In genomic region chr5:65359569-65359968, GRCh38 we compare ENCODE assay signal across 20 cellular contexts.
"Had no signal": no experiment of that assay in that cellular context is flagged by ENCODE, and none has a peak within 500 bp of the region (broad histone marks: within the 10 kb centered on the region; RNA-seq: fewer than 3 reads in every experiment).

No MANE protein-coding gene starts in this region.

- H3K27ac ChIP-seq: ascending aorta, body of pancreas, SJSA1 had no signal

- H3K36me3 ChIP-seq: ascending aorta, SJSA1 had no signal

- H3K27me3 ChIP-seq: ascending aorta, body of pancreas, SJSA1 had no signal

- DNase-seq: activated CD4-positive, alpha-beta T cell treated with anti-CD3 and anti-CD28 coated beads for 4 hours; activated CD8-positive, alpha-beta memory T cell treated with anti-CD3 and anti-CD28 coated beads, Interleukin-2, amount 50 U/mL, for 48 hours; activated CD8-positive, alpha-beta T cell treated with anti-CD3 and anti-CD28 coated beads for 36 hours; activated T-cell treated with anti-CD3 and anti-CD28 coated beads, Interleukin-2, amount 50 U/mL, for 1 hour; amniotic stem cell; body of pancreas; central memory CD4-positive, alpha-beta T cell; Kasumi-1; NCI-H1092; NCI-H1417; NCI-H2029 treated with DMSO at 0.1 percent for 48 hours; NCI-H345; NCI-H510A; NCI-H526 treated with DMSO at 0.1 percent for 48 hours; NK-92 treated with Interleukin-12 subunit alpha and Interleukin-12 subunit beta, amount 100 ng/mL, for 24 hours; SHP77 had no signal

- H3K4me3 ChIP-seq: ascending aorta, body of pancreas, SJSA1 had no signal

- H3K4me1 ChIP-seq: body of pancreas, SJSA1 had no signal

- H3K9me3 ChIP-seq: ascending aorta, body of pancreas, SJSA1 had no signal

- FAIRE-seq: bronchial epithelial cell, RCC 7860 had no signal
